Comparison of ENCODE assay signal across 8 cellular contexts in the genomic region with DNA sequence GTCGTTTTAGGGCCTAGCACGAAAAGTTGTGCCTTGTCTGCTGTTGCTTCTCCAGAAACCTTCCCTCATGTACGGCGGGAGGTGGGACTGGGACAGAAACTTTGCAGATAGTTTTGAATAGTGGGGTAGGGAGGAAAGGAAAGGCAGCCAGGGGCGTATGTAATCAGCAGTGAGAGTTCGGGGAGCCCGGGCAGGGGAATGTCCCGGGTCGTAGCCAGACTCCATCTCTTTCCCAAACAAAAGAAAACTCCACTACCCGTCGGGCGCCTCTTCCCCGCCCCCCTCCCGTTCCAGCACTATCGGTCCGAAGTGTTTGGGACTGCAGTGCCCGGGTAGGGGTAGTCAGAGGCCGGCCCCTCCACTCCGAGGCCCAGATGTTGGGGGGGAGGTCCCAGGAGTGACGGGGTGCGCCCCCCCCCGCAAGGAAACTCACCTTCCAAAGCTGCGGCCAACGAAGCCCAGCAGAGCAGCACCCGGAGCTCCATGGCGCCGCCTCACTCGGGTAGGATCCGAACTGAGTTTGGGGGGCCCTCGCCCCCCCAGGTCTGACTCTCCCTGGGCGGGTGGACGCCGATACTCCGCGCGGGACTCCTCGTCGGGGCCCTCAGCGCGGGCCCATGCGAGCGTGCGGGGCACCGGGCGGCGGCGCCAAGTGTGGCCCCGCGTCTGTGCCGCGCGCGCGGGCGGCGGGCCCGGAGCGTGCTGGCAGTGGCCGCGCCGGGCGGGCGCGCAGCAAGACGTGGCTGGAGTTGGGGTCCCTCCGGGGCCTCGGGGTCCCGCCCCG. TPM values are rescaled to one million over a fixed set of nuclear protein-coding genes. Genes with fewer than 3 reads are reported as not detected.
DNase-seq lines count a peak whose midpoint lies in the region; ATAC-seq and TF ChIP-seq lines count a peak whose summit lies in the region.

No MANE protein-coding gene starts in this region.

- H3K9me3 Mint-ChIP-seq in CD8-positive, alpha-beta T cell: no peaks in the 10 kb centered on the region

- no peak for DNase-seq in CD8-positive, alpha-beta T cell
- DNase-seq in Panc1 (ENCODE audit: low read depth, low spot score): no peak
- peak; percentile 57 to 61 for DNase-seq in erythroblast (lab: John Stamatoyannopoulos, UW)
- DNase-seq in HuH-7 (ENCODE audit: low spot score): no peak
- DNase-seq in cerebellar cortex (ENCODE audit: low spot score): no peak

- peaks cover 18% of the 10 kb centered on the region for H3K4me1 ChIP-seq in CD8-positive, alpha-beta T cell (ENCODE audit: insufficient read depth, low read length)
- peaks cover 17% of the 10 kb centered on the region for H3K4me1 ChIP-seq in Panc1 (ENCODE audit: control insufficient read depth, insufficient read depth, low read length)

- peak overlapping the region; percentile 76 for H3K4me3 Mint-ChIP-seq in CD8-positive, alpha-beta T cell

- H3K4me1 Mint-ChIP-seq in CD8-positive, alpha-beta T cell (ENCODE audit: low read depth): peaks cover 21% of the 10 kb centered on the region

- POLR2A ChIA-PET in CD8-positive, alpha-beta T cell (lab: Charles Lee): no interaction called here
- POLR2A ChIA-PET in Panc1 (lab: Charles Lee): interaction anchor here (0.6 kb wide), 1 partner anchor 9 kb away, joined by 4 read pairs; no protein-coding TSS in a partner anchor

- no peaks in the 10 kb centered on the region for H3F3A ChIP-seq in neural cell (ENCODE audit: insufficient read depth, low read length, poor library complexity, severe bottlenecking)

- TF ChIP-seq RAD21 in neural cell (conservative IDR thresholded peaks at IDR 0.05): no peak

- H3K36me3 ChIP-seq in CD8-positive, alpha-beta T cell (ENCODE audit: insufficient read depth, low read length): no peaks in the 10 kb centered on the region
- H3K36me3 ChIP-seq in Panc1 (ENCODE audit: control insufficient read depth, insufficient read depth, low read length) (0 out of 2 replicates have a peak, but pooled peaks cover 5% of the 10 kb centered on the region), neural cell (ENCODE audit: insufficient read depth, low read length) (no peaks in the 10 kb centered on the region)

- no peaks in the 10 kb centered on the region for H4K20me1 ChIP-seq in neural cell (ENCODE audit: insufficient read depth)

- peaks cover 2% of the 10 kb centered on the region for H3K36me3 Mint-ChIP-seq in CD8-positive, alpha-beta T cell

- H3K27me3 Mint-ChIP-seq in CD8-positive, alpha-beta T cell (ENCODE audit: low read depth): peaks cover 28% of the 10 kb centered on the region

- intact Hi-C loops in CD8-positive, alpha-beta T cell (cut with DNase I, micrococcal nuclease): no loop called here
- intact Hi-C loops in Panc1 (cut with micrococcal nuclease; ENCODE audit: unreplicated experiment): no loop called here

- H3K27ac ChIP-seq in CD8-positive, alpha-beta T cell (ENCODE audit: low read depth, low read length): no peak overlapping the region
- H3K27ac ChIP-seq in Panc1 (ENCODE audit: low read length) (peak overlapping the region; percentile 96), neural cell (ENCODE audit: low read length) (no peak overlapping the region)

- peaks cover 9% of the 10 kb centered on the region for H3K27me3 ChIP-seq in CD8-positive, alpha-beta T cell (ENCODE audit: insufficient read depth, low read length)
- H3K27me3 ChIP-seq in Panc1 (ENCODE audit: control insufficient read depth, insufficient read depth, low read length): no peaks in the 10 kb centered on the region
- H3K27me3 ChIP-seq in neural cell (ENCODE audit: insufficient read depth, low read depth, low read length): peaks cover 27% of the 10 kb centered on the region

- H3K9me2 ChIP-seq in neural cell (ENCODE audit: insufficient read depth, low read length): no peaks in the 10 kb centered on the region

- no peak overlapping the region for H3K4me2 ChIP-seq in neural cell (ENCODE audit: low read length)

- no peaks in the 10 kb centered on the region for H3K79me2 ChIP-seq in neural cell (replicated peaks; ENCODE audit: insufficient read depth, low read length)

- H2AFZ ChIP-seq in neural cell (ENCODE audit: low read depth, low read length): no peak overlapping the region

- no peak overlapping the region for H3K9ac ChIP-seq in neural cell (ENCODE audit: low read length)

- H3K27ac Mint-ChIP-seq in CD8-positive, alpha-beta T cell: no peak overlapping the region

- BruUV-seq in Panc1 (replicated peaks; lab: Mats Ljungman, UMichigan): no TSS peak

- in situ Hi-C loops in Panc1 (cut with HindIII; ENCODE audit: low pct_unique_long_range_greater_than_20kb, low sequenced_read_pairs): loop anchor here (25.0 kb wide), 1 partner anchor 114 kb away; the partner anchor contains the start of genes EPO and POP7

- H3K9me3 ChIP-seq in CD8-positive, alpha-beta T cell (ENCODE audit: low read length): no peaks in the 10 kb centered on the region
- H3K9me3 ChIP-seq in Panc1 (ENCODE audit: control insufficient read depth, insufficient read depth, low read depth, low read length) (no peaks in the 10 kb centered on the region), neural cell (ENCODE audit: low read length) (no peaks in the 10 kb centered on the region)

- no peak overlapping the region for H3K4me3 ChIP-seq in CD8-positive, alpha-beta T cell (ENCODE audit: low read depth, low read length)
- H3K4me3 ChIP-seq in Panc1 (ENCODE audit: low read depth in 2 of 2, low read length in 2 of 2): peak overlapping the region; percentile 55 to 99
- peak overlapping the region; percentile 39 for H3K4me3 ChIP-seq in neural cell (ENCODE audit: low read length)

- no peak for TF ChIP-seq CTCF in CD8-positive, alpha-beta T cell (IDR thresholded peaks at IDR 0.05)
- TF ChIP-seq CTCF in Panc1 (IDR thresholded peaks at IDR 0.05): no peak
- no peak for TF ChIP-seq CTCF in neural cell (IDR thresholded peaks at IDR 0.05; ENCODE audit: poor library complexity, severe bottlenecking)

- TF ChIP-seq EP300 in neural cell (conservative IDR thresholded peaks at IDR 0.05; ENCODE audit: poor library complexity, severe bottlenecking): no peak

- ATAC-seq in CD8-positive, alpha-beta T cell: no peak
- ATAC-seq in Panc1 (peak; percentile 42), HG02610 (IDR thresholded peaks at IDR 0.05; ENCODE audit: unreplicated experiment) (no peak), GM18873 (IDR thresholded peaks at IDR 0.05; ENCODE audit: low FRiP score, unreplicated experiment) (no peak)

- no peak for TF ChIP-seq POLR2A in erythroblast (IDR thresholded peaks at IDR 0.05; ENCODE audit: low read length)

- CTCF ChIA-PET in CD8-positive, alpha-beta T cell (lab: Charles Lee): no interaction called here
- CTCF ChIA-PET in Panc1 (lab: Charles Lee): interaction anchor here (0.6 to 2.9 kb wide), 6 partner anchors 25 to 221 kb away, joined by 3 to 16 read pairs (median 6); partner anchors contain the start of genes POP7, SLC12A9 and UFSP1

TF ChIP-seq in neural cell, 6 proteins besides CTCF, POLR2A, EP300 and RAD21:
- TF ChIP-seq SMC3 (conservative IDR thresholded peaks at IDR 0.05; ENCODE audit: poor library complexity) (no peak), TAF1 (IDR thresholded peaks at IDR 0.05; ENCODE audit: low read depth) (no peak), REST (IDR thresholded peaks at IDR 0.05; ENCODE audit: borderline replicate concordance) (no peak), MXI1 (conservative IDR thresholded peaks at IDR 0.05; ENCODE audit: poor library complexity, severe bottlenecking) (no peak), EZH2 (IDR thresholded peaks at IDR 0.05; ENCODE audit: borderline replicate concordance, insufficient read depth, low read length, poor library complexity, severe bottlenecking) (no peak), POLR2AphosphoS5 (IDR thresholded peaks at IDR 0.05) (no peak)

RNA-seq across cellular contexts. Expression of gene EPHB4, which starts 0.6 kb away (rescaled TPM):
- total RNA-seq in CD8-positive, alpha-beta T cell: 10 to 100 TPM; 10.7 to 11.0 TPM
- total RNA-seq in Panc1 (2021; ENCODE audit: unreplicated experiment): 192 TPM
- 219 TPM for polyA plus RNA-seq in Panc1 (2012; ENCODE audit: insufficient read length)
- 0.92 and 1.4 TPM in 2 replicates for polyA plus RNA-seq in neural cell
- polyA minus RNA-seq in neural cell: 4.2 and 8.0 TPM in 2 replicates

RNA-seq across cellular contexts. Expression of gene SLC12A9, which starts 25.8 kb away (rescaled TPM):
- total RNA-seq in CD8-positive, alpha-beta T cell: 10 to 100 TPM; 23.4 to 26.6 TPM
- 31.1 TPM for total RNA-seq in Panc1 (2021; ENCODE audit: unreplicated experiment)
- polyA plus RNA-seq in Panc1 (2012; ENCODE audit: insufficient read length): 37.1 TPM
- polyA plus RNA-seq in neural cell: 21.2 and 29.0 TPM in 2 replicates
- 14.8 and 19.2 TPM in 2 replicates for polyA minus RNA-seq in neural cell

RNA-seq across cellular contexts. Expression of gene TRIP6, which starts 40.4 kb away (rescaled TPM):
- 1 to 10 TPM; 3.9 to 4.1 TPM for total RNA-seq in CD8-positive, alpha-beta T cell
- total RNA-seq in Panc1 (2021; ENCODE audit: unreplicated experiment): 3.2 TPM
- 1.3 TPM for polyA plus RNA-seq in Panc1 (2012; ENCODE audit: insufficient read length)
- polyA plus RNA-seq in neural cell: 1.4 and 2.1 TPM in 2 replicates
- 1.2 and 1.5 TPM in 2 replicates for polyA minus RNA-seq in neural cell

RNA-seq across cellular contexts. Expression of gene SRRT, which starts 48.2 kb away (rescaled TPM):
- 100 to 1,000 TPM; 491 to 496 TPM for total RNA-seq in CD8-positive, alpha-beta T cell
- total RNA-seq in Panc1 (2021; ENCODE audit: unreplicated experiment): 248 TPM
- 234 TPM for polyA plus RNA-seq in Panc1 (2012; ENCODE audit: insufficient read length)
- polyA plus RNA-seq in neural cell: 59.9 and 65.2 TPM in 2 replicates
- 38.4 and 47.5 TPM in 2 replicates for polyA minus RNA-seq in neural cell

Comparison
In these comparisons a context has a peak if more than half of its experiments do, and no peak if none do; other contexts are left out.
1. DNase-seq: peak in erythroblast (2 of 2); none in CD8-positive, alpha-beta T cell (0 of 7), Panc1 (single experiment), HuH-7 (single experiment) and cerebellar cortex (single experiment).
2. RNA of gene EPHB4, which starts 0.6 kb away (total RNA-seq): 192 TPM in Panc1 (single experiment); 10.7 to 11.0 TPM in CD8-positive, alpha-beta T cell; every median in the first group is over 10 times any median in the second.